1 cellular context compared by ENCODE assay signal in the genomic region with DNA sequence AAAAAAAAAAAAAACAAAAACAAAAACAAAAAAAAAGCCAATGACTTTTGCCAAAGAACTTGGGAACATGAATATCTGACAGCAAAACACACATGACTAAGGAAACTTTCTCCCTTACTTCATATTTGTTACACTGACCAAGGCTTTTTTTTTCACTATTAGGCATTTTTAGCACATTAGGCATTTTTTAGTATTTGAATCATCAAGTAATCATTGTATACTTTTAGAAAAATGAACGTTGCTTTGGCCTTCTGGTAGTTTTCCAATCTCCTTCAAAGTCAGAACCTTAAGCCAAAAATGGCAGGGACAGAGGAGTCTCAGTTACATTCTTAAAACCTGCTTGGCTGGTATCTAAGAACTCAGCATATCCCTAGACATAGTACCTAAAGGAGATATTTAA.
A peak's percentile ranks its signal among the peaks of the same experiment; 100 is the strongest.
TF ChIP-seq lines count a peak whose summit lies in the region.

No MANE protein-coding gene starts in this region.

TF ChIP-seq in SK-N-SH, 30 proteins besides CTCF, POLR2A, EP300 and RAD21 (continued from another document):
- TF ChIP-seq, protein P1, sequence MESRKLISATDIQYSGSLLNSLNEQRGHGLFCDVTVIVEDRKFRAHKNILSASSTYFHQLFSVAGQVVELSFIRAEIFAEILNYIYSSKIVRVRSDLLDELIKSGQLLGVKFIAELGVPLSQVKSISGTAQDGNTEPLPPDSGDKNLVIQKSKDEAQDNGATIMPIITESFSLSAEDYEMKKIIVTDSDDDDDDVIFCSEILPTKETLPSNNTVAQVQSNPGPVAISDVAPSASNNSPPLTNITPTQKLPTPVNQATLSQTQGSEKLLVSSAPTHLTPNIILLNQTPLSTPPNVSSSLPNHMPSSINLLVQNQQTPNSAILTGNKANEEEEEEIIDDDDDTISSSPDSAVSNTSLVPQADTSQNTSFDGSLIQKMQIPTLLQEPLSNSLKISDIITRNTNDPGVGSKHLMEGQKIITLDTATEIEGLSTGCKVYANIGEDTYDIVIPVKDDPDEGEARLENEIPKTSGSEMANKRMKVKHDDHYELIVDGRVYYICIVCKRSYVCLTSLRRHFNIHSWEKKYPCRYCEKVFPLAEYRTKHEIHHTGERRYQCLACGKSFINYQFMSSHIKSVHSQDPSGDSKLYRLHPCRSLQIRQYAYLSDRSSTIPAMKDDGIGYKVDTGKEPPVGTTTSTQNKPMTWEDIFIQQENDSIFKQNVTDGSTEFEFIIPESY (IDR thresholded peaks at IDR 0.05; ENCODE audit: borderline replicate concordance, low read depth) = 0 out of 2 replicates have a peak, but pooled peaks have one; percentile 15
- TF ChIP-seq YY1 (IDR thresholded peaks at IDR 0.05; ENCODE audit: low read depth) (no peak), TCF12 (IDR thresholded peaks at IDR 0.05) (peak; percentile 47), FOXJ3 (CRISPR knock-in tag; IDR thresholded peaks at IDR 0.05) (no peak)
